In genomic region chr3:99579965-99580364, GRCh38 we compare ENCODE assay signal across 17 cellular contexts. TPM values are rescaled to one million over a fixed set of nuclear protein-coding genes. Genes with fewer than 3 reads are reported as not detected.
DNase-seq lines count a peak whose midpoint lies in the region; ATAC-seq, FAIRE-seq and TF ChIP-seq lines count a peak whose summit lies in the region.
"Had no signal": no experiment of that assay in that cellular context is flagged by ENCODE, and none has a peak within 500 bp of the region (broad histone marks: within the 10 kb centered on the region; RNA-seq: fewer than 3 reads in every experiment).

No MANE protein-coding gene starts in this region.

- no peaks in the 10 kb centered on the region for H3K27me3 Mint-ChIP-seq in activated CD4-positive, alpha-beta memory T cell treated with anti-CD3 and anti-CD28 coated beads, Interleukin-2, amount 10 ng/mL, durations not matched to agents 7 days and 5 days
- H3K27me3 Mint-ChIP-seq: IgD-negative memory B cell had no signal

- peak; percentile 76 for ATAC-seq in HG03520 (IDR thresholded peaks at IDR 0.05; ENCODE audit: unreplicated experiment)
- no peak for ATAC-seq in HG03521 (IDR thresholded peaks at IDR 0.05; ENCODE audit: unreplicated experiment)

- H3K4me3 Mint-ChIP-seq in activated CD4-positive, alpha-beta memory T cell treated with anti-CD3 and anti-CD28 coated beads, Interleukin-2, amount 10 ng/mL, durations not matched to agents 7 days and 5 days: no peak overlapping the region
- H3K4me3 Mint-ChIP-seq: CD4-positive, CD25-positive, alpha-beta regulatory T cell; IgD-negative memory B cell had no signal

- FAIRE-seq in bronchial epithelial cell (lab: Jason Lieb, UNC): peak; percentile 68
- FAIRE-seq: GM12892 had no signal

- no peaks in the 10 kb centered on the region for H3K36me3 Mint-ChIP-seq in activated CD4-positive, alpha-beta memory T cell treated with anti-CD3 and anti-CD28 coated beads, Interleukin-2, amount 10 ng/mL, durations not matched to agents 7 days and 5 days (ENCODE audit: low read depth)
- H3K36me3 Mint-ChIP-seq: CD4-positive, CD25-positive, alpha-beta regulatory T cell; IgD-negative memory B cell had no signal

- TF ChIP-seq CTCF in GM10266 (IDR thresholded peaks at IDR 0.05; ENCODE audit: control insufficient read depth, insufficient read depth, low read depth, missing control alignments): no peak
- TF ChIP-seq CTCF in GM20000 (IDR thresholded peaks at IDR 0.05; ENCODE audit: extremely low read depth, missing control alignments): no peak
- no peak for TF ChIP-seq CTCF in bronchial epithelial cell (IDR thresholded peaks at IDR 0.05; ENCODE audit: insufficient read depth, low read length, severe bottlenecking)
- no peak for TF ChIP-seq CTCF in colonic mucosa (IDR thresholded peaks at IDR 0.05)

- CTCF ChIA-PET in activated CD4-positive, alpha-beta memory T cell treated with anti-CD3 and anti-CD28 coated beads, Interleukin-2, amount 10 ng/mL, durations not matched to agents 7 days and 5 days (lab: Charles Lee): no interaction called here

- H3K9me3 Mint-ChIP-seq in activated CD4-positive, alpha-beta memory T cell treated with anti-CD3 and anti-CD28 coated beads, Interleukin-2, amount 10 ng/mL, durations not matched to agents 7 days and 5 days: no peaks in the 10 kb centered on the region

- no peak overlapping the region for H3K27ac ChIP-seq in colonic mucosa
- H3K27ac ChIP-seq: BLaER1 treated with 17β-estradiol and CSF1 and Interleukin-3, amounts not matched to agents 10 nM and 100 nM had no signal

- no peak overlapping the region for H3K9ac ChIP-seq in colonic mucosa (ENCODE audit: low read depth in 2 of 2, low read length in 2 of 2)
- H3K9ac ChIP-seq: BLaER1 treated with 17β-estradiol and CSF1 and Interleukin-3, amounts not matched to agents 10 nM and 100 nM had no signal

- no peaks in the 10 kb centered on the region for H3K9me3 ChIP-seq in colonic mucosa
- H3K9me3 ChIP-seq: HAP-1 had no signal

- peak; percentile 13 for DNase-seq in GM10266 (ENCODE audit: extremely low spot score)
- DNase-seq in GM20000 (ENCODE audit: low spot score): peak; percentile 13
- DNase-seq in bronchial epithelial cell (ENCODE audit: low read depth): no peak
- no peak for DNase-seq in activated CD4-positive, alpha-beta memory T cell treated with anti-CD3 and anti-CD28 coated beads, Interleukin-2, amount 10 ng/mL, durations not matched to agents 7 days and 5 days
- DNase-seq in NCI-H1417 (lab: John Stamatoyannopoulos, UW): no peak
- no peak for DNase-seq in colonic mucosa
- DNase-seq: 8988T; CD4-positive, CD25-positive, alpha-beta regulatory T cell; DMS 273 treated with DMSO at 0.1 percent for 48 hours; GOT3; KG1 had no signal

- no peak overlapping the region for H3K27ac Mint-ChIP-seq in activated CD4-positive, alpha-beta memory T cell treated with anti-CD3 and anti-CD28 coated beads, Interleukin-2, amount 10 ng/mL, durations not matched to agents 7 days and 5 days
- H3K27ac Mint-ChIP-seq: CD4-positive, CD25-positive, alpha-beta regulatory T cell; IgD-negative memory B cell had no signal

- POLR2A ChIA-PET in activated CD4-positive, alpha-beta memory T cell treated with anti-CD3 and anti-CD28 coated beads, Interleukin-2, amount 10 ng/mL, durations not matched to agents 7 days and 5 days (lab: Charles Lee): no interaction called here

- intact Hi-C loops in colonic mucosa (cut with DNase I): no loop called here

- H3K4me3 ChIP-seq in bronchial epithelial cell (ENCODE audit: low read depth, low read length) (no peak overlapping the region), colonic mucosa (no peak overlapping the region)
- H3K4me3 ChIP-seq: BLaER1 treated with 17β-estradiol and CSF1 and Interleukin-3, amounts not matched to agents 10 nM and 100 nM; HAP-1 had no signal

- H3K4me1 ChIP-seq in colonic mucosa: no peaks in the 10 kb centered on the region
- H3K4me1 ChIP-seq: BLaER1 treated with 17β-estradiol and CSF1 and Interleukin-3, amounts not matched to agents 10 nM and 100 nM; HAP-1 had no signal

- H3K36me3 ChIP-seq in bronchial epithelial cell (ENCODE audit: control insufficient read depth, insufficient read depth, low read length): no peaks in the 10 kb centered on the region
- H3K36me3 ChIP-seq in colonic mucosa: no peaks in the 10 kb centered on the region
- H3K36me3 ChIP-seq: BLaER1 treated with 17β-estradiol and CSF1 and Interleukin-3, amounts not matched to agents 10 nM and 100 nM; HAP-1 had no signal

- H3K4me1 Mint-ChIP-seq in activated CD4-positive, alpha-beta memory T cell treated with anti-CD3 and anti-CD28 coated beads, Interleukin-2, amount 10 ng/mL, durations not matched to agents 7 days and 5 days: no peaks in the 10 kb centered on the region
- H3K4me1 Mint-ChIP-seq: CD4-positive, CD25-positive, alpha-beta regulatory T cell; IgD-negative memory B cell had no signal

- H3K27me3 ChIP-seq in bronchial epithelial cell (ENCODE audit: control insufficient read depth, insufficient read depth, low read length) (no peaks in the 10 kb centered on the region), colonic mucosa (no peaks in the 10 kb centered on the region)
- H3K27me3 ChIP-seq: BLaER1 treated with 17β-estradiol and CSF1 and Interleukin-3, amounts not matched to agents 10 nM and 100 nM had no signal

RNA-seq across cellular contexts. Expression of gene COL8A1, which starts 58.4 kb away (rescaled TPM):
- total RNA-seq in bronchial epithelial cell (2.7 and 3.9 TPM in 2 replicates), colonic mucosa (1 to 10 TPM in 1 of 2 donors, under 1 TPM in 1; 0.42 to 1.9 TPM)
- under 1 TPM; 0.10 to 0.13 TPM for total RNA-seq in activated CD4-positive, alpha-beta memory T cell treated with anti-CD3 and anti-CD28 coated beads, Interleukin-2, amount 10 ng/mL, durations not matched to agents 7 days and 5 days
- total RNA-seq: CD4-positive, CD25-positive, alpha-beta regulatory T cell had no signal

Comparison
In these comparisons a context has a peak if more than half of its experiments do, and no peak if none do; other contexts are left out.
1. DNase-seq: peak in GM10266 (single experiment) and GM20000 (single experiment); none in bronchial epithelial cell (single experiment), activated CD4-positive, alpha-beta memory T cell treated with anti-CD3 and anti-CD28 coated beads, Interleukin-2, amount 10 ng/mL, durations not matched to agents 7 days and 5 days (single experiment), NCI-H1417 (0 of 3) and colonic mucosa (single experiment).